In genomic region chr3:124138148-124138547, GRCh38 we compare ENCODE assay signal across 23 cellular contexts.
"Had no signal": no experiment of that assay in that cellular context is flagged by ENCODE, and none has a peak within 500 bp of the region (broad histone marks: within the 10 kb centered on the region; RNA-seq: fewer than 3 reads in every experiment).

No MANE protein-coding gene starts in this region.

- H3K36me3 ChIP-seq: colonic mucosa, esophagus muscularis mucosa, esophagus squamous epithelium, gastrocnemius medialis, gastroesophageal sphincter, heart left ventricle, heart right ventricle had no signal

- H3K4me1 ChIP-seq: colonic mucosa, esophagus squamous epithelium, foreskin keratinocyte, gastroesophageal sphincter had no signal

- DNase-seq: colonic mucosa; cortex of kidney; dermis blood vessel endothelial cell; dorsolateral prefrontal cortex; effector CD4-positive, alpha-beta T cell; effector CD8-positive, alpha-beta T cell; effector memory CD4-positive, alpha-beta T cell; effector memory CD8-positive, alpha-beta T cell; endodermal cell; erythroblast; esophagus squamous epithelium; foreskin fibroblast; foreskin keratinocyte; foreskin melanocyte; gastrocnemius medialis; glutamatergic neuron; heart left ventricle; heart right ventricle had no signal

- H3K9me3 Mint-ChIP-seq: dendritic cell treated with granulocyte-macrophage colony-stimulating factor and Interleukin-4, amounts not matched to agents 40 ng/mL and 50 ng/mL, for 4 days; endodermal cell had no signal

- H3K27ac Mint-ChIP-seq: dendritic cell treated with granulocyte-macrophage colony-stimulating factor and Interleukin-4, amounts not matched to agents 40 ng/mL and 50 ng/mL, for 4 days; effector memory CD8-positive, alpha-beta T cell; endodermal cell had no signal

- ATAC-seq: effector memory CD8-positive, alpha-beta T cell; esophagus mucosa; foreskin keratinocyte; gastrocnemius medialis; gastroesophageal sphincter; heart left ventricle; heart right ventricle had no signal

- H3K4me3 Mint-ChIP-seq: dendritic cell treated with granulocyte-macrophage colony-stimulating factor and Interleukin-4, amounts not matched to agents 40 ng/mL and 50 ng/mL, for 4 days; effector memory CD8-positive, alpha-beta T cell; endodermal cell had no signal

- H3K27me3 ChIP-seq: colonic mucosa, dorsolateral prefrontal cortex, esophagus muscularis mucosa, esophagus squamous epithelium, gastrocnemius medialis, gastroesophageal sphincter, heart left ventricle, heart right ventricle had no signal

- H3K4me3 ChIP-seq: colonic mucosa, dorsolateral prefrontal cortex, esophagus muscularis mucosa, esophagus squamous epithelium, gastrocnemius medialis, gastroesophageal sphincter, heart left ventricle, heart right ventricle had no signal

- H3K9me3 ChIP-seq: colonic mucosa, esophagus muscularis mucosa, esophagus squamous epithelium, gastrocnemius medialis, gastroesophageal sphincter, heart left ventricle, heart right ventricle had no signal

- H3K27ac ChIP-seq: colonic mucosa, dorsolateral prefrontal cortex, epithelial cell of prostate, esophagus muscularis mucosa, esophagus squamous epithelium, foreskin keratinocyte, gastrocnemius medialis, gastroesophageal sphincter, heart left ventricle, heart right ventricle had no signal
